Comparison of ENCODE assay signal across 2 cellular contexts in genomic region chr20:4667836-4668235, GRCh38.
TF ChIP-seq lines count a peak whose summit lies in the region.

No MANE protein-coding gene starts in this region.

TF ChIP-seq in GM23338, 12 proteins besides CTCF, POLR2A, EP300 and RAD21:
- no peak for TF ChIP-seq ZNF462 (CRISPR knock-in tag; IDR thresholded peaks at IDR 0.05)
- TF ChIP-seq JUNB (IDR thresholded peaks at IDR 0.05; ENCODE audit: unreplicated experiment): no peak
- no peak for TF ChIP-seq EZH2phosphoT487 (IDR thresholded peaks at IDR 0.05; ENCODE audit: unreplicated experiment)
- TF ChIP-seq ZNF331 (CRISPR knock-in tag; IDR thresholded peaks at IDR 0.05; ENCODE audit: low read depth): no peak
- TF ChIP-seq CREB1 (CRISPR knock-in tag; IDR thresholded peaks at IDR 0.05; ENCODE audit: low read depth): no peak
- no peak for TF ChIP-seq ETS1 (IDR thresholded peaks at IDR 0.05)
- TF ChIP-seq STAT1 (IDR thresholded peaks at IDR 0.05; ENCODE audit: unreplicated experiment): no peak
- no peak for TF ChIP-seq REST (IDR thresholded peaks at IDR 0.05; ENCODE audit: unreplicated experiment)
- no peak for TF ChIP-seq POLR2AphosphoS5 (IDR thresholded peaks at IDR 0.05; ENCODE audit: low read depth)
- TF ChIP-seq EZH2 (IDR thresholded peaks at IDR 0.05; ENCODE audit: low read depth, unreplicated experiment): no peak
- no peak for TF ChIP-seq ZNF114 (CRISPR knock-in tag; IDR thresholded peaks at IDR 0.05)
- TF ChIP-seq NANOG (IDR thresholded peaks at IDR 0.05; ENCODE audit: borderline replicate concordance): no peak

TF ChIP-seq in SK-N-SH treated with all-trans-retinoic acid at 6 μM for 48 hours, 23 proteins besides CTCF, POLR2A, EP300 and RAD21:
- no peak for TF ChIP-seq ZNF8 (CRISPR knock-in tag; IDR thresholded peaks at IDR 0.05)
- TF ChIP-seq ZFP30 (CRISPR knock-in tag; IDR thresholded peaks at IDR 0.05): no peak
- TF ChIP-seq ARNTL (CRISPR knock-in tag; IDR thresholded peaks at IDR 0.05; ENCODE audit: borderline replicate concordance, low read depth): no peak
- no peak for TF ChIP-seq ESRRG (CRISPR knock-in tag; IDR thresholded peaks at IDR 0.05)
- TF ChIP-seq TOX (CRISPR knock-in tag; IDR thresholded peaks at IDR 0.05; ENCODE audit: borderline replicate concordance): no peak
- TF ChIP-seq GLIS3 (CRISPR knock-in tag; IDR thresholded peaks at IDR 0.05): no peak
- TF ChIP-seq ZFP3 (CRISPR knock-in tag; IDR thresholded peaks at IDR 0.05): no peak
- no peak for TF ChIP-seq CREB5 (CRISPR knock-in tag; IDR thresholded peaks at IDR 0.05; ENCODE audit: low read depth)
- no peak for TF ChIP-seq RARB (CRISPR knock-in tag; IDR thresholded peaks at IDR 0.05)
- TF ChIP-seq POU6F1 (CRISPR knock-in tag; IDR thresholded peaks at IDR 0.05; ENCODE audit: borderline replicate concordance, low read depth): no peak
- no peak for TF ChIP-seq ZNF565 (CRISPR knock-in tag; conservative IDR thresholded peaks at IDR 0.05; ENCODE audit: low read depth)
- no peak for TF ChIP-seq ISL1 (CRISPR knock-in tag; IDR thresholded peaks at IDR 0.05)
- TF ChIP-seq SNAI2 (CRISPR knock-in tag; IDR thresholded peaks at IDR 0.05): no peak
- no peak for TF ChIP-seq ZC3H10 (CRISPR knock-in tag; IDR thresholded peaks at IDR 0.05)
